ENCODE assay signal across 1 cellular context in the genomic region with DNA sequence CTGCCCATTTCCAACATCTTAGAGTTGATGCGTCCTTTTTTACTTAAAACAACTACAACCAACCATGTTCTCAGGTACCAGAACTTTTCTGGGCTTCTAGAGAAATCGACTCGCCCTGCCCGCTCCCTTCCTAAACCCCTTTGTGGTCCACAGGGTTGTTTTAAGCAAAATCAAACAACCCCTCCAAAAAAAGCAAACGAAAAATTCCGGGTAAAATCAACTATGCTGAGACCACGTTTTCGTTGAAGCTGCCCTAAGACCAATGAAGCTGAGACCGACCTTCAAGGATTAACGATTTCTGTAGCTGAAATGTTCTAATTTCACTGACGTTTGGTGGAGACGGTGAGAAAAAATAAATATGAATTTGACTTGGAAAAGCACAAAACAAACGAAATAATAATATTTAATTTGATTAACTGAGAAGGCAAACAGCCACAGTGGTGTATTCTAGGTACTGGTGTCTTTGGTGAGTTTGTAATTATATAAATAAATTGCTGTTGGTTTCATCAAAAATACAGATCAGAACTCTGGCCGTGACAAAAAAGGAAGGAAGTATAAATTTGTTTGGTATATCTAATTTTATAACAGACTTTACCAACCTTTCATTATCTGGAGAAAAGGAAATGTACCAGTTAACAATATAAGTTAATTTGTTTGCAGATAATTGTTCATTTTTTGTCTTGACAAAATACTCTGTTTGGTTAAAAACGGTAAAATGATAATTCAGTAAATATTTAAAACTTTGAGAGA.
A peak's percentile ranks its signal among the peaks of the same experiment; 100 is the strongest.
TF ChIP-seq lines count a peak whose summit lies in the region.

No MANE protein-coding gene starts in this region.

TF ChIP-seq in K562, 482 proteins besides CTCF, POLR2A, EP300 and RAD21 (continues in another document):
- TF ChIP-seq UBTF (IDR thresholded peaks at IDR 0.05; ENCODE audit: borderline replicate concordance in 1 of 2, low read depth in 2 of 2, low read length in 2 of 2) (0 out of 4 replicates have a peak, but pooled peaks of 1 of the 2 experiments have one; percentile 12), EGR1 (conservative IDR thresholded peaks at IDR 0.05) (no peak), MAFG (tag; conservative IDR thresholded peaks at IDR 0.05) (no peak), COPS2 (conservative IDR thresholded peaks at IDR 0.05) (no peak), CBX1 (IDR thresholded peaks at IDR 0.05; ENCODE audit: low read depth) (no peak), TBL1XR1 (IDR thresholded peaks at IDR 0.05; ENCODE audit: low read length in 2 of 2) (no peak), ZNF431 (CRISPR knock-in tag; IDR thresholded peaks at IDR 0.05) (no peak), SMARCA5 (IDR thresholded peaks at IDR 0.05) (no peak), MCM7 (IDR thresholded peaks at IDR 0.05) (no peak), CTBP1 (IDR thresholded peaks at IDR 0.05; ENCODE audit: borderline replicate concordance) (no peak), CBFA2T2 (conservative IDR thresholded peaks at IDR 0.05) (no peak), ZKSCAN3 (CRISPR knock-in tag; IDR thresholded peaks at IDR 0.05) (no peak), PURB (CRISPR knock-in tag; IDR thresholded peaks at IDR 0.05; ENCODE audit: low read depth) (no peak), SREBF1 (IDR thresholded peaks at IDR 0.05; ENCODE audit: borderline replicate concordance, low read depth, low read length) (no peak), PYGO2 (tag; IDR thresholded peaks at IDR 0.05) (no peak), ETV1 (tag; conservative IDR thresholded peaks at IDR 0.05; ENCODE audit: low read depth) (0 out of 2 replicates have a peak, but pooled peaks have one; percentile 49), NUFIP1 (IDR thresholded peaks at IDR 0.05; ENCODE audit: partially characterized antibody) (no peak), ZNF12 (CRISPR knock-in tag; IDR thresholded peaks at IDR 0.05) (no peak), NFATC3 (IDR thresholded peaks at IDR 0.05) (no peak), GATAD2A (IDR thresholded peaks at IDR 0.05) (no peak), MTA1 (IDR thresholded peaks at IDR 0.05; ENCODE audit: borderline replicate concordance) (no peak), NCOA1 (IDR thresholded peaks at IDR 0.05; ENCODE audit: low read depth) (no peak), SRSF7 (optimal IDR thresholded peaks at IDR 0.05; ENCODE audit: low read depth, low read length) (no peak), ZBTB1 (CRISPR knock-in tag; IDR thresholded peaks at IDR 0.05; ENCODE audit: borderline replicate concordance, low read depth) (no peak), RHOXF2B (CRISPR knock-in tag; conservative IDR thresholded peaks at IDR 0.05) (no peak), RUNX1 (IDR thresholded peaks at IDR 0.05; ENCODE audit: low read depth) (no peak), HIVEP1 (CRISPR knock-in tag; IDR thresholded peaks at IDR 0.05) (no peak), HNRNPUL1 (IDR thresholded peaks at IDR 0.05; ENCODE audit: low read length) (no peak), KLF16 (IDR thresholded peaks at IDR 0.05) (no peak), ZNF134 (CRISPR knock-in tag; conservative IDR thresholded peaks at IDR 0.05) (no peak), NBN (IDR thresholded peaks at IDR 0.05; ENCODE audit: low read depth) (peak; percentile 74; the same call in 1 of the 2 replicates), ZNF384 (IDR thresholded peaks at IDR 0.05; ENCODE audit: low read depth, low read length) (0 out of 2 replicates have a peak, but pooled peaks have one; percentile 4), ZNF408 (CRISPR knock-in tag; IDR thresholded peaks at IDR 0.05; ENCODE audit: low read depth) (no peak), FOXJ2 (tag; IDR thresholded peaks at IDR 0.05) (0 out of 2 replicates have a peak, but pooled peaks have one; percentile 39), MLLT1 (IDR thresholded peaks at IDR 0.05) (peak; percentile 85 to 89; a peak in 3 of 4 replicates), ZNF217 (CRISPR knock-in tag; IDR thresholded peaks at IDR 0.05) (no peak), ZNF766 (CRISPR knock-in tag; conservative IDR thresholded peaks at IDR 0.05) (0 out of 2 replicates have a peak, but pooled peaks have one; percentile 17), MCM3 (IDR thresholded peaks at IDR 0.05) (no peak), ZNF668 (CRISPR knock-in tag; IDR thresholded peaks at IDR 0.05) (no peak), ZNF324 (CRISPR knock-in tag; IDR thresholded peaks at IDR 0.05) (no peak)
- TF ChIP-seq, protein P1, sequence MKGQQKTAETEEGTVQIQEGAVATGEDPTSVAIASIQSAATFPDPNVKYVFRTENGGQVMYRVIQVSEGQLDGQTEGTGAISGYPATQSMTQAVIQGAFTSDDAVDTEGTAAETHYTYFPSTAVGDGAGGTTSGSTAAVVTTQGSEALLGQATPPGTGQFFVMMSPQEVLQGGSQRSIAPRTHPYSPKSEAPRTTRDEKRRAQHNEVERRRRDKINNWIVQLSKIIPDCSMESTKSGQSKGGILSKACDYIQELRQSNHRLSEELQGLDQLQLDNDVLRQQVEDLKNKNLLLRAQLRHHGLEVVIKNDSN (CRISPR knock-in tag; IDR thresholded peaks at IDR 0.05): no peak
- TF ChIP-seq, protein P2, sequence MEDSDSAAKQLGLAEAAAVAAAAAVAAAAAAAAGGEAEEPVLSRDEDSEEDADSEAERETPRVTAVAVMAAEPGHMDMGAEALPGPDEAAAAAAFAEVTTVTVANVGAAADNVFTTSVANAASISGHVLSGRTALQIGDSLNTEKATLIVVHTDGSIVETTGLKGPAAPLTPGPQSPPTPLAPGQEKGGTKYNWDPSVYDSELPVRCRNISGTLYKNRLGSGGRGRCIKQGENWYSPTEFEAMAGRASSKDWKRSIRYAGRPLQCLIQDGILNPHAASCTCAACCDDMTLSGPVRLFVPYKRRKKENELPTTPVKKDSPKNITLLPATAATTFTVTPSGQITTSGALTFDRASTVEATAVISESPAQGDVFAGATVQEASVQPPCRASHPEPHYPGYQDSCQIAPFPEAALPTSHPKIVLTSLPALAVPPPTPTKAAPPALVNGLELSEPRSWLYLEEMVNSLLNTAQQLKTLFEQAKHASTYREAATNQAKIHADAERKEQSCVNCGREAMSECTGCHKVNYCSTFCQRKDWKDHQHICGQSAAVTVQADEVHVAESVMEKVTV (CRISPR knock-in tag; IDR thresholded peaks at IDR 0.05): no peak
- TF ChIP-seq, protein P3, sequence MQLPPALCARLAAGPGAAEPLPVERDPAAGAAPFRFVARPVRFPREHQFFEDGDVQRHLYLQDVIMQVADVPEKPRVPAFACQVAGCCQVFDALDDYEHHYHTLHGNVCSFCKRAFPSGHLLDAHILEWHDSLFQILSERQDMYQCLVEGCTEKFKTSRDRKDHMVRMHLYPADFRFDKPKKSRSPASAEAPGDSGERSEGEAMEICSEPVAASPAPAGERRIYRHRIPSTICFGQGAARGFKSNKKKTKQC (CRISPR knock-in tag; IDR thresholded peaks at IDR 0.05): no peak
- TF ChIP-seq, protein P4, sequence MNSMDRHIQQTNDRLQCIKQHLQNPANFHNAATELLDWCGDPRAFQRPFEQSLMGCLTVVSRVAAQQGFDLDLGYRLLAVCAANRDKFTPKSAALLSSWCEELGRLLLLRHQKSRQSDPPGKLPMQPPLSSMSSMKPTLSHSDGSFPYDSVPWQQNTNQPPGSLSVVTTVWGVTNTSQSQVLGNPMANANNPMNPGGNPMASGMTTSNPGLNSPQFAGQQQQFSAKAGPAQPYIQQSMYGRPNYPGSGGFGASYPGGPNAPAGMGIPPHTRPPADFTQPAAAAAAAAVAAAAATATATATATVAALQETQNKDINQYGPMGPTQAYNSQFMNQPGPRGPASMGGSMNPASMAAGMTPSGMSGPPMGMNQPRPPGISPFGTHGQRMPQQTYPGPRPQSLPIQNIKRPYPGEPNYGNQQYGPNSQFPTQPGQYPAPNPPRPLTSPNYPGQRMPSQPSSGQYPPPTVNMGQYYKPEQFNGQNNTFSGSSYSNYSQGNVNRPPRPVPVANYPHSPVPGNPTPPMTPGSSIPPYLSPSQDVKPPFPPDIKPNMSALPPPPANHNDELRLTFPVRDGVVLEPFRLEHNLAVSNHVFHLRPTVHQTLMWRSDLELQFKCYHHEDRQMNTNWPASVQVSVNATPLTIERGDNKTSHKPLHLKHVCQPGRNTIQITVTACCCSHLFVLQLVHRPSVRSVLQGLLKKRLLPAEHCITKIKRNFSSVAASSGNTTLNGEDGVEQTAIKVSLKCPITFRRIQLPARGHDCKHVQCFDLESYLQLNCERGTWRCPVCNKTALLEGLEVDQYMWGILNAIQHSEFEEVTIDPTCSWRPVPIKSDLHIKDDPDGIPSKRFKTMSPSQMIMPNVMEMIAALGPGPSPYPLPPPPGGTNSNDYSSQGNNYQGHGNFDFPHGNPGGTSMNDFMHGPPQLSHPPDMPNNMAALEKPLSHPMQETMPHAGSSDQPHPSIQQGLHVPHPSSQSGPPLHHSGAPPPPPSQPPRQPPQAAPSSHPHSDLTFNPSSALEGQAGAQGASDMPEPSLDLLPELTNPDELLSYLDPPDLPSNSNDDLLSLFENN (IDR thresholded peaks at IDR 0.05; ENCODE audit: low read depth in 2 of 2, low read length in 2 of 2): no peak
- TF ChIP-seq, protein P5, sequence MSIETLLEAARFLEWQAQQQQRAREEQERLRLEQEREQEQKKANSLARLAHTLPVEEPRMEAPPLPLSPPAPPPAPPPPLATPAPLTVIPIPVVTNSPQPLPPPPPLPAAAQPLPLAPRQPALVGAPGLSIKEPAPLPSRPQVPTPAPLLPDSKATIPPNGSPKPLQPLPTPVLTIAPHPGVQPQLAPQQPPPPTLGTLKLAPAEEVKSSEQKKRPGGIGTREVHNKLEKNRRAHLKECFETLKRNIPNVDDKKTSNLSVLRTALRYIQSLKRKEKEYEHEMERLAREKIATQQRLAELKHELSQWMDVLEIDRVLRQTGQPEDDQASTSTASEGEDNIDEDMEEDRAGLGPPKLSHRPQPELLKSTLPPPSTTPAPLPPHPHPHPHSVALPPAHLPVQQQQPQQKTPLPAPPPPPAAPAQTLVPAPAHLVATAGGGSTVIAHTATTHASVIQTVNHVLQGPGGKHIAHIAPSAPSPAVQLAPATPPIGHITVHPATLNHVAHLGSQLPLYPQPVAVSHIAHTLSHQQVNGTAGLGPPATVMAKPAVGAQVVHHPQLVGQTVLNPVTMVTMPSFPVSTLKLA (conservative IDR thresholded peaks at IDR 0.05): peak in 1 of 2 experiments; percentile 14; a peak in 1 of 4 replicates
- TF ChIP-seq, protein P6, sequence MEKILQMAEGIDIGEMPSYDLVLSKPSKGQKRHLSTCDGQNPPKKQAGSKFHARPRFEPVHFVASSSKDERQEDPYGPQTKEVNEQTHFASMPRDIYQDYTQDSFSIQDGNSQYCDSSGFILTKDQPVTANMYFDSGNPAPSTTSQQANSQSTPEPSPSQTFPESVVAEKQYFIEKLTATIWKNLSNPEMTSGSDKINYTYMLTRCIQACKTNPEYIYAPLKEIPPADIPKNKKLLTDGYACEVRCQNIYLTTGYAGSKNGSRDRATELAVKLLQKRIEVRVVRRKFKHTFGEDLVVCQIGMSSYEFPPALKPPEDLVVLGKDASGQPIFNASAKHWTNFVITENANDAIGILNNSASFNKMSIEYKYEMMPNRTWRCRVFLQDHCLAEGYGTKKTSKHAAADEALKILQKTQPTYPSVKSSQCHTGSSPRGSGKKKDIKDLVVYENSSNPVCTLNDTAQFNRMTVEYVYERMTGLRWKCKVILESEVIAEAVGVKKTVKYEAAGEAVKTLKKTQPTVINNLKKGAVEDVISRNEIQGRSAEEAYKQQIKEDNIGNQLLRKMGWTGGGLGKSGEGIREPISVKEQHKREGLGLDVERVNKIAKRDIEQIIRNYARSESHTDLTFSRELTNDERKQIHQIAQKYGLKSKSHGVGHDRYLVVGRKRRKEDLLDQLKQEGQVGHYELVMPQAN (IDR thresholded peaks at IDR 0.05; ENCODE audit: borderline replicate concordance): 0 out of 2 replicates have a peak, but pooled peaks have one; percentile 61
